ENCODE assay signal across 32 cellular contexts in the genomic region with DNA sequence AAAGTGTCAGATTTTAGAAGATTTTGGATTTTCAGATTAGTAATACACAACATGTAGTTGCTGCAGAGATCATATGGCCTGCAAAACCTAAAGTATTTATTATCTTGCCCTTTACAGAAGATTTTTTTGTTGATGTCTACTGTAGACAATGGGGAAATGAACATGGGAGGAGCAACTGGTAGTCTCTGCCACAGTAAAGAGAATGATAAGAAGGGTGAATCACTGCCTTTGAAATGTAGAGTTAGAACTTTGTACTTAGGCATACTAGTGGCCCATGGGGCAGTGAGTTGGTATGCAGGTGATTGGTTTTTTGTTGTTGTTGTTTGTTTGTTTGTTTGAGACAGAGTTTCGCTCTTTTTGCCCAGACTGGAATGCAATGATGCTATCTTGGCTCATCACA. TPM values are rescaled to one million over a fixed set of nuclear protein-coding genes. Genes with fewer than 3 reads are reported as not detected.
DNase-seq lines count a peak whose midpoint lies in the region; ATAC-seq, FAIRE-seq and TF ChIP-seq lines count a peak whose summit lies in the region.
"Had no signal": no experiment of that assay in that cellular context is flagged by ENCODE, and none has a peak within 500 bp of the region (broad histone marks: within the 10 kb centered on the region; RNA-seq: fewer than 3 reads in every experiment).

No MANE protein-coding gene starts in this region.

- no peak overlapping the region for H3K4me2 ChIP-seq in HepG2 (ENCODE audit: low read depth, low read length)
- H3K4me2 ChIP-seq: A549, KMS-11 had no signal

- intact Hi-C loops in esophagus muscularis mucosa (cut with DNase I): no loop called here
- intact Hi-C loops in HepG2 (cut with micrococcal nuclease; ENCODE audit: unreplicated experiment): no loop called here
- intact Hi-C loops in sciatic nerve (cut with DNase I): no loop called here
- intact Hi-C loops in sigmoid colon (cut with DNase I): loop anchor here (5.0 kb wide), 1 partner anchor 175 kb away; no protein-coding TSS in a partner anchor

- H3K27me3 ChIP-seq in esophagus muscularis mucosa (no peaks in the 10 kb centered on the region), HepG2 (ENCODE audit: control insufficient read depth in 1 of 2, insufficient read depth in 2 of 2, low read length in 2 of 2) (no peaks in the 10 kb centered on the region), sigmoid colon (no peaks in the 10 kb centered on the region)
- H3K27me3 ChIP-seq: cardiac muscle cell, colonic mucosa, Peyer's patch, suprapubic skin, upper lobe of right lung had no signal

- ATAC-seq in HepG2 (peak; percentile 53; the same call in 2 of the 3 replicates), sciatic nerve (no peak)
- ATAC-seq: A549; activated CD4-positive, alpha-beta T cell treated with anti-CD3 and anti-CD28 coated beads for 36 hours; upper lobe of right lung had no signal

- in situ Hi-C loops in HepG2 (cut with HindIII; ENCODE audit: extremely low pct_ligation_motif_present, low pct_unique_long_range_greater_than_20kb): no loop called here

- WGBS in esophagus muscularis mucosa: 92% methylated on average over 1 of the region's 1 CpG
- WGBS in HepG2 (ENCODE audit: low lambda C conversion rate): 88% methylated on average over 1 of the region's 1 CpG
- WGBS in sigmoid colon, 2 donors: 94 to 95% methylated on average over 1 of the region's 1 CpG

- H3K9me3 ChIP-seq in esophagus muscularis mucosa (no peaks in the 10 kb centered on the region), HepG2 (ENCODE audit: low read length) (no peaks in the 10 kb centered on the region), sigmoid colon (no peaks in the 10 kb centered on the region)
- H3K9me3 ChIP-seq: A549, colonic mucosa, Peyer's patch, suprapubic skin, upper lobe of right lung had no signal

- no peak overlapping the region for H3K4me3 ChIP-seq in esophagus muscularis mucosa
- H3K4me3 ChIP-seq in HepG2 (replicated peaks in 1 of 3; ENCODE audit: insufficient read depth in 1 of 3, low read depth in 2 of 3, low read length in 3 of 3): no peak overlapping the region
- no peak overlapping the region for H3K4me3 ChIP-seq in sigmoid colon
- H3K4me3 ChIP-seq: A549, cardiac muscle cell, colonic mucosa, Peyer's patch, skin epidermis, suprapubic skin, upper lobe of right lung had no signal

- H3K27ac Mint-ChIP-seq in activated CD4-positive, alpha-beta T cell treated with anti-CD3 and anti-CD28 coated beads, Interleukin-2, amount 10 ng/mL, durations not matched to agents 7 days and 5 days: no peak overlapping the region
- H3K27ac Mint-ChIP-seq: activated CD4-positive, alpha-beta T cell treated with anti-CD3 and anti-CD28 coated beads for 36 hours; activated naive CD8-positive, alpha-beta T cell had no signal

- no peaks in the 10 kb centered on the region for H3K27me3 Mint-ChIP-seq in activated CD4-positive, alpha-beta T cell treated with anti-CD3 and anti-CD28 coated beads, Interleukin-2, amount 10 ng/mL, durations not matched to agents 7 days and 5 days

- H3K4me1 Mint-ChIP-seq in activated CD4-positive, alpha-beta T cell treated with anti-CD3 and anti-CD28 coated beads, Interleukin-2, amount 10 ng/mL, durations not matched to agents 7 days and 5 days: no peaks in the 10 kb centered on the region
- H3K4me1 Mint-ChIP-seq: activated CD4-positive, alpha-beta T cell treated with anti-CD3 and anti-CD28 coated beads for 36 hours had no signal

- H3K79me2 ChIP-seq in HepG2 (ENCODE audit: insufficient read depth, low read length): peaks cover 7% of the 10 kb centered on the region

- H3K36me3 ChIP-seq in esophagus muscularis mucosa: no peaks in the 10 kb centered on the region
- no peaks in the 10 kb centered on the region for H3K36me3 ChIP-seq in HepG2 (replicated peaks in 1 of 2; ENCODE audit: control insufficient read depth in 1 of 2, insufficient read depth in 2 of 2, low read length in 2 of 2)
- H3K36me3 ChIP-seq in sigmoid colon: no peaks in the 10 kb centered on the region
- H3K36me3 ChIP-seq: cardiac muscle cell, colonic mucosa, Peyer's patch, suprapubic skin, upper lobe of right lung had no signal

- no peak for TF ChIP-seq EP300 in esophagus muscularis mucosa (IDR thresholded peaks at IDR 0.05)
- TF ChIP-seq EP300 in HepG2 (IDR thresholded peaks at IDR 0.05; ENCODE audit: low read depth in 2 of 2, low read length in 2 of 2): no peak
- no peak for TF ChIP-seq EP300 in HepG2 (CRISPR knock-in tag; IDR thresholded peaks at IDR 0.05; ENCODE audit: borderline replicate concordance)
- no peak for TF ChIP-seq EP300 in sigmoid colon (IDR thresholded peaks at IDR 0.05)

- H3K4me1 ChIP-seq in esophagus muscularis mucosa (peaks cover 71 to 100% (median 97%) of the 10 kb centered on the region in 4 donors), HepG2 (ENCODE audit: insufficient read depth, low read length) (peaks cover 51% of the 10 kb centered on the region), sigmoid colon (peaks cover 0 to 98% (median 88%) of the 10 kb centered on the region in 4 donors)

- no peak overlapping the region for H2AFZ ChIP-seq in HepG2 (ENCODE audit: low read length)

- peaks cover 26% of the 10 kb centered on the region for H4K20me1 ChIP-seq in HepG2 (ENCODE audit: insufficient read depth, low read length)

- POLR2A ChIA-PET in HepG2 (lab: Yijun Ruan, JAX): no interaction called here
- POLR2A ChIA-PET in activated CD4-positive, alpha-beta T cell treated with anti-CD3 and anti-CD28 coated beads, Interleukin-2, amount 10 ng/mL, durations not matched to agents 7 days and 5 days (lab: Charles Lee): no interaction called here

- H3K27ac ChIP-seq in esophagus muscularis mucosa (replicated peaks in 1 of 4): peak overlapping the region; percentile 10 to 84 (median 79)
- H3K27ac ChIP-seq in HepG2 (ENCODE audit: extremely low read length, insufficient read depth, low read length): no peak overlapping the region
- peak overlapping the region in 2 of 4 donors; percentile 32 to 36 for H3K27ac ChIP-seq in sigmoid colon
- H3K27ac ChIP-seq: A549, cardiac muscle cell, colonic mucosa, KMS-11, skin epidermis, suprapubic skin, upper lobe of right lung had no signal

- CTCF ChIA-PET in HepG2 (lab: Yijun Ruan, JAX; ENCODE audit: low intra/inter-chr PET ratio, low total read pairs): no interaction called here
- CTCF ChIA-PET in activated CD4-positive, alpha-beta T cell treated with anti-CD3 and anti-CD28 coated beads, Interleukin-2, amount 10 ng/mL, durations not matched to agents 7 days and 5 days (lab: Charles Lee): no interaction called here

- no TSS peak for BruUV-seq in HepG2 (replicated peaks; lab: Mats Ljungman, UMichigan)

- H3K4me3 Mint-ChIP-seq in activated CD4-positive, alpha-beta T cell treated with anti-CD3 and anti-CD28 coated beads, Interleukin-2, amount 10 ng/mL, durations not matched to agents 7 days and 5 days: no peak overlapping the region
- H3K4me3 Mint-ChIP-seq: activated CD4-positive, alpha-beta T cell treated with anti-CD3 and anti-CD28 coated beads for 36 hours; activated naive CD8-positive, alpha-beta T cell had no signal

- DNase-seq in EH (ENCODE audit: low read depth) (peak; percentile 45), OCI-M1 (lab: John Stamatoyannopoulos, UW) (peak; percentile 27), esophagus muscularis mucosa (ENCODE audit: extremely low spot score) (no peak), HepG2 (ENCODE audit: low spot score) (peak; percentile 40), sciatic nerve (ENCODE audit: low spot score) (no peak), sigmoid colon (no peak)
- DNase-seq in activated CD4-positive, alpha-beta T cell treated with anti-CD3 and anti-CD28 coated beads, Interleukin-2, amount 50 U/mL, for 1 hour: no peak
- no peak for DNase-seq in activated CD4-positive, alpha-beta T cell treated with anti-CD3 and anti-CD28 coated beads, Interleukin-2, amount 10 ng/mL, durations not matched to agents 7 days and 5 days
- DNase-seq: activated CD4-positive, alpha-beta T cell treated with anti-CD3 and anti-CD28 coated beads for 36 hours; activated effector memory CD4-positive, alpha-beta T cell treated with Interleukin-2 at 50 U/mL for 16 hours; activated T-cell treated with anti-CD3 and anti-CD28 coated beads for 4 hours; aorta; Calu3; colonic mucosa; DMS79 treated with DMSO at 0.1 percent for 48 hours; effector CD8-positive, alpha-beta T cell; left cardiac atrium; mammary epithelial cell; MM.1S; NCI-H2029; NCI-H526; Peyer's patch; SIG-M5; stimulated activated naive CD4-positive, alpha-beta T cell; upper lobe of right lung had no signal

- no peak for FAIRE-seq in HepG2 (lab: Jason Lieb, UNC)
- FAIRE-seq: A549, GM19239 had no signal

- no peaks in the 10 kb centered on the region for H3K36me3 Mint-ChIP-seq in activated CD4-positive, alpha-beta T cell treated with anti-CD3 and anti-CD28 coated beads, Interleukin-2, amount 10 ng/mL, durations not matched to agents 7 days and 5 days (ENCODE audit: low read depth)
- H3K36me3 Mint-ChIP-seq: activated naive CD8-positive, alpha-beta T cell had no signal

- no peak for TF ChIP-seq RAD21 in HepG2 (CRISPR knock-in tag; IDR thresholded peaks at IDR 0.05)

- no peak for TF ChIP-seq POLR2A in esophagus muscularis mucosa (IDR thresholded peaks at IDR 0.05; ENCODE audit: low read depth)
- no peak for TF ChIP-seq POLR2A in HepG2 (IDR thresholded peaks at IDR 0.05; ENCODE audit: insufficient read depth in 1 of 2, low read depth in 2 of 2, low read length in 2 of 2)
- TF ChIP-seq POLR2A in sigmoid colon (IDR thresholded peaks at IDR 0.05): no peak

- no peaks in the 10 kb centered on the region for H3K9me3 Mint-ChIP-seq in activated CD4-positive, alpha-beta T cell treated with anti-CD3 and anti-CD28 coated beads, Interleukin-2, amount 10 ng/mL, durations not matched to agents 7 days and 5 days

- H3K9ac ChIP-seq in HepG2 (ENCODE audit: insufficient read depth, low read depth, low read length): no peak overlapping the region
- H3K9ac ChIP-seq: KMS-11 had no signal

- TF ChIP-seq CTCF in esophagus muscularis mucosa (IDR thresholded peaks at IDR 0.05) (no peak), HepG2 (CRISPR knock-in tag; IDR thresholded peaks at IDR 0.05) (no peak), sigmoid colon (IDR thresholded peaks at IDR 0.05) (no peak)

RNA-seq across cellular contexts. Expression of a gene that starts 50.1 kb away (rescaled TPM):
- total RNA-seq in esophagus muscularis mucosa (100 to 1,000 TPM in 2 of 4 donors, 10 to 100 TPM in 2; 73.5 to 117 (median 98.8) TPM), HepG2 (2016; rRNA removed; fragmentation: Illumina TruSeq; extraction: Trizol) (14.7 and 17.8 TPM in 2 replicates), sciatic nerve (279 TPM), sigmoid colon (10 to 100 TPM; 44.1 to 71.6 (median 62.4) TPM)
- total RNA-seq in HepG2 (2016; cell fraction: cytosol; rRNA removed; fragmentation: Illumina TruSeq; extraction: Trizol; ENCODE audit: low read depth): 9.7 and 12.8 TPM in 2 replicates
- 15.0 and 17.5 TPM in 2 replicates for total RNA-seq in HepG2 (2016; cell fraction: insoluble cytoplasmic fraction; rRNA removed; fragmentation: Illumina TruSeq; extraction: Trizol)
- 9.3 and 9.5 TPM in 2 replicates for total RNA-seq in HepG2 (2016; cell fraction: membrane; rRNA removed; fragmentation: Illumina TruSeq; extraction: Trizol)
- 24.7 and 28.9 TPM in 2 replicates for total RNA-seq in HepG2 (2016; cell fraction: nucleus; rRNA removed; fragmentation: Illumina TruSeq; extraction: Trizol)
- polyA plus RNA-seq in HepG2 (2011; rRNA removed) (6.8 and 8.7 TPM in 2 replicates), sigmoid colon (10 to 100 TPM; 10.0 to 13.2 (median 11.4) TPM)
- 2.3 and 3.7 TPM in 2 replicates for polyA plus RNA-seq in HepG2 (2011; cell fraction: cytosol; rRNA removed)
- polyA plus RNA-seq in HepG2 (2011; cell fraction: nucleus; rRNA removed): 6.2 and 8.6 TPM in 2 replicates
- 7.5 and 8.7 TPM in 2 replicates for polyA plus RNA-seq in HepG2 (2012)
- 0.36 and 0.77 TPM in 2 replicates for polyA plus RNA-seq in HepG2 (2016; cell fraction: cytosol; fragmentation: Illumina TruSeq; extraction: Trizol; ENCODE audit: low read depth)
- polyA plus RNA-seq in HepG2 (2016; cell fraction: insoluble cytoplasmic fraction; fragmentation: Illumina TruSeq; extraction: Trizol; ENCODE audit: low read depth): 13.9 and 14.1 TPM in 2 replicates
- 1.1 and 1.3 TPM in 2 replicates for polyA plus RNA-seq in HepG2 (2016; cell fraction: membrane; fragmentation: Illumina TruSeq; extraction: Trizol; ENCODE audit: low read depth)
- 17.0 and 17.5 TPM in 2 replicates for polyA plus RNA-seq in HepG2 (2016; cell fraction: nucleus; fragmentation: Illumina TruSeq; extraction: Trizol; ENCODE audit: insufficient read depth, low read depth)
- 4.9 and 14.7 TPM in 2 replicates for polyA minus RNA-seq in HepG2 (2011; rRNA and poly(A)+ RNA removed; ENCODE audit: low replicate concordance)
- polyA minus RNA-seq in HepG2 (2011; cell fraction: cytosol; rRNA and poly(A)+ RNA removed): 6.5 and 6.9 TPM in 2 replicates
- 40.7 and 43.9 TPM in 2 replicates for polyA minus RNA-seq in HepG2 (2011; cell fraction: nucleus; rRNA and poly(A)+ RNA removed)
- under 1 TPM; 0.60 to 0.75 TPM for total RNA-seq in activated CD4-positive, alpha-beta T cell treated with anti-CD3 and anti-CD28 coated beads, Interleukin-2, amount 10 ng/mL, durations not matched to agents 7 days and 5 days

Comparison
In these comparisons a context has a peak if more than half of its experiments do, and no peak if none do; other contexts are left out.
1. DNase-seq: peak in EH (single experiment), OCI-M1 (single experiment) and HepG2 (single experiment); none in esophagus muscularis mucosa (single experiment), activated CD4-positive, alpha-beta T cell treated with anti-CD3 and anti-CD28 coated beads, Interleukin-2, amount 50 U/mL, for 1 hour (single experiment), sciatic nerve (single experiment), activated CD4-positive, alpha-beta T cell treated with anti-CD3 and anti-CD28 coated beads, Interleukin-2, amount 10 ng/mL, durations not matched to agents 7 days and 5 days (single experiment) and sigmoid colon (single experiment).